8 cellular contexts compared by ENCODE assay signal in the genomic region with DNA sequence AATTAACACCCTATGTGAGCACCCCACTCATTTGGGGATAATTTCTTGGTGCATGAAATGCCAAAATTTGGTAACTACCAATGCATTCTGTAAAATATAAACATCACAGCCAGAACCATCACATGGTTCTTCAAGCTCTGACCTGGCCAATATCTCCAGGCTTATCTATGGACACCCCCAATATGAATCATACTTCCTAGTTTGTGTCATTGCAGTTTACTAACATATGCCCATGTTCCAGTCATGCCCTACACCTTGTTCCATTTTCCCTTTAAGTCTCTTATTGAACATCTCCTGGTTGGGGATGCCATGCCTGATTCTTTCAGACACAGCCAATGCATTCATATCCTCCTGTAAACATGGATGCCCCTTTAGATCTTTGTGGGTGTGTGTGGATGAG.
"Had no signal": no experiment of that assay in that cellular context is flagged by ENCODE, and none has a peak within 500 bp of the region (broad histone marks: within the 10 kb centered on the region; RNA-seq: fewer than 3 reads in every experiment).

No MANE protein-coding gene starts in this region.

- ATAC-seq: GM23338, K562 had no signal

- DNase-seq: H9, HCEC 1CT, IMR-90 had no signal

- H3K4me3 Mint-ChIP-seq: GM23338, H9 had no signal

- H3K4me3 ChIP-seq: GM23338, K562 had no signal

- H3K27ac Mint-ChIP-seq: GM23338, H9 had no signal

- H3K4me2 ChIP-seq: GM23338 had no signal

- H3K27ac ChIP-seq: HL-60 had no signal

- H3K4me1 Mint-ChIP-seq: GM23338, H9 had no signal

- FAIRE-seq: H1, H54, K562 had no signal

- H2AFZ ChIP-seq: GM23338 had no signal
